Comparison of ENCODE assay signal across 8 cellular contexts in genomic region chr3:9792405-9793160, GRCh38. TPM values are rescaled to one million over a fixed set of nuclear protein-coding genes. Genes with fewer than 3 reads are reported as not detected.
A peak's percentile ranks its signal among the peaks of the same experiment; 100 is the strongest.
DNase-seq lines count a peak whose midpoint lies in the region; ATAC-seq lines count a peak whose summit lies in the region.

TSS of gene ARPC4 (plus strand) at chr3:9793082. CDS start at chr3:9793122, 40 bp downstream.
TSS of gene TADA3 (minus strand) at chr3:9792473. CDS start at chr3:9791466, 1,007 bp downstream.

- peaks cover 24 to 45% (median 40%) of the 10 kb centered on the region in 3 donors for H3K4me1 Mint-ChIP-seq in IgD-negative memory B cell

- H3K27me3 ChIP-seq in mononuclear cell (ENCODE audit: insufficient read depth, low read length), result no peaks in the 10 kb centered on the region

- peak within 1 kb of the TSS; percentile 75 to 99 (median 97) for H3K27ac Mint-ChIP-seq in IgD-negative memory B cell

- H3K9me3 Mint-ChIP-seq in IgD-negative memory B cell, result no peaks in the 10 kb centered on the region

- no peaks in the 10 kb centered on the region for H3K9me3 ChIP-seq in mononuclear cell (ENCODE audit: low read depth, low read length)

- ATAC-seq in GM21576 (IDR thresholded peaks at IDR 0.05; ENCODE audit: unreplicated experiment), result peak; percentile 80

- H3K4me1 ChIP-seq in mononuclear cell (ENCODE audit: insufficient read depth, low read length), result peaks cover 56% of the 10 kb centered on the region

- peaks cover 11% of the 10 kb centered on the region for H3K36me3 Mint-ChIP-seq in IgD-negative memory B cell

- DNase-seq in DMS114 treated with DMSO at 0.1 percent for 48 hours (lab: John Stamatoyannopoulos, UW; ENCODE audit: unreplicated experiment), result peak; percentile 93
- peak; percentile 99 for DNase-seq in OCI-M1 (lab: John Stamatoyannopoulos, UW)
- DNase-seq in activated T-cell treated with anti-CD3 and anti-CD28 coated beads for 24 hours (ENCODE audit: low read depth), result peak; percentile 84
- DNase-seq in epidermal melanocyte (ENCODE audit: insufficient read length, low spot score), result peak; percentile 82
- peak; percentile 91 to 94 for DNase-seq in stimulated activated CD8-positive, alpha-beta memory T cell treated with anti-CD3 and anti-CD28 coated beads, Interleukin-2, amount 100 ng/mL, for 48 hours (ENCODE audit: low read depth in 2 of 2)

- H3K4me3 Mint-ChIP-seq in IgD-negative memory B cell, result peak within 1 kb of the TSS; percentile 78 to 97 (median 96)

- peak within 1 kb of the TSS; percentile 98 for H3K4me3 ChIP-seq in mononuclear cell (ENCODE audit: low read length)

- H3K27me3 Mint-ChIP-seq in IgD-negative memory B cell, result no peaks in the 10 kb centered on the region

RNA-seq across cellular contexts. Expression of gene ARPC4, which starts in this region (rescaled TPM):
- 262 TPM for polyA plus RNA-seq in IgD-negative memory B cell
- 284 TPM for total RNA-seq in mononuclear cell

RNA-seq across cellular contexts. Expression of gene TADA3, which starts in this region (rescaled TPM):
- 52.6 TPM for polyA plus RNA-seq in IgD-negative memory B cell
- total RNA-seq in mononuclear cell, result 28.8 TPM

Comparison
In these comparisons a context has a peak if more than half of its experiments do, and no peak if none do; other contexts are left out.
1. Peak in every context shown above with its lines: DNase-seq, ATAC-seq and H3K4me3 ChIP-seq.